Comparison of ENCODE assay signal across 11 cellular contexts in genomic region chr22:35140879-35141745, GRCh38.
DNase-seq lines count a peak whose midpoint lies in the region; ATAC-seq, FAIRE-seq and TF ChIP-seq lines count a peak whose summit lies in the region.
"Had no signal": no experiment of that assay in that cellular context is flagged by ENCODE, and none has a peak within 500 bp of the region (broad histone marks: within the 10 kb centered on the region; RNA-seq: fewer than 3 reads in every experiment).

No MANE protein-coding gene starts in this region.

- H3K4me2 ChIP-seq in DND-41 (ENCODE audit: insufficient read depth, low read length), result no peak overlapping the region

- H3K9me3 ChIP-seq in DND-41 (ENCODE audit: insufficient read depth, low read length, severe bottlenecking), result no peaks in the 10 kb centered on the region

- H3K79me2 ChIP-seq in DND-41 (ENCODE audit: insufficient read depth, low read length), result no peaks in the 10 kb centered on the region

- H2AFZ ChIP-seq in DND-41 (ENCODE audit: low read depth, low read length), result no peak overlapping the region

- ATAC-seq in DND-41 (ENCODE audit: insufficient read depth, low read depth), result no peak
- ATAC-seq: T-helper 17 cell had no signal

- H3K27me3 ChIP-seq in DND-41 (ENCODE audit: insufficient read depth, low read length, poor library complexity), result peaks cover 11% of the 10 kb centered on the region

- H3K36me3 ChIP-seq in DND-41 (ENCODE audit: insufficient read depth, low read length), result no peaks in the 10 kb centered on the region

- H3K4me3 ChIP-seq in DND-41 (ENCODE audit: low read depth in 1 of 2, low read length in 2 of 2), result no peak overlapping the region

- DNase-seq in DND-41 (no peak), GM13976 (ENCODE audit: low spot score) (peak; percentile 73), NCI-H69 (lab: John Stamatoyannopoulos, UW) (peak; percentile 86), iPS-NIHi11 (ENCODE audit: low spot score) (peak; percentile 64), GF-D8 (lab: John Stamatoyannopoulos, UW) (no peak), frontal cortex (ENCODE audit: low spot score in 2 of 2) (no peak), NCI-H774 (lab: John Stamatoyannopoulos, UW) (no peak), activated gamma-delta T cell treated with Interleukin-2 at 50 U/mL for 16 hours (no peak)
- DNase-seq: DMS53, naive B cell, T-helper 17 cell had no signal

- in situ Hi-C loops in GM13976 (cut with MboI; ENCODE audit: low sequenced_read_pairs, unreplicated experiment), result loop anchor here (25.0 kb wide), 1 partner anchor 279 kb away; no protein-coding TSS in a partner anchor

- TF ChIP-seq CTCF in DND-41 (IDR thresholded peaks at IDR 0.05; ENCODE audit: borderline replicate concordance, extremely low read depth, low read length, poor library complexity, severe bottlenecking) (peak; percentile 9), GM13976 (IDR thresholded peaks at IDR 0.05; ENCODE audit: borderline replicate concordance, control extremely low read depth, extremely low read depth, insufficient read depth, missing control alignments) (peak; percentile 40)

- 0 out of 2 replicates have a peak, but pooled peaks cover 4% of the 10 kb centered on the region for H4K20me1 ChIP-seq in DND-41 (ENCODE audit: insufficient read depth, low read length)

- no peak for FAIRE-seq in frontal cortex (lab: Jason Lieb, UNC)

- H3K4me1 ChIP-seq in DND-41 (ENCODE audit: insufficient read depth, low read length), result no peaks in the 10 kb centered on the region

- H3K9ac ChIP-seq in DND-41 (ENCODE audit: low read depth, low read length), result no peak overlapping the region

- no peak overlapping the region for H3K27ac ChIP-seq in DND-41 (ENCODE audit: low read length)

Comparison
In these comparisons a context has a peak if more than half of its experiments do, and no peak if none do; other contexts are left out.
1. DNase-seq: peak in GM13976 (single experiment), NCI-H69 (single experiment) and iPS-NIHi11 (single experiment); none in DND-41 (single experiment), GF-D8 (single experiment), frontal cortex (0 of 2), NCI-H774 (single experiment) and activated gamma-delta T cell treated with Interleukin-2 at 50 U/mL for 16 hours (single experiment).